Comparison of ENCODE assay signal across 8 cellular contexts in the genomic region with DNA sequence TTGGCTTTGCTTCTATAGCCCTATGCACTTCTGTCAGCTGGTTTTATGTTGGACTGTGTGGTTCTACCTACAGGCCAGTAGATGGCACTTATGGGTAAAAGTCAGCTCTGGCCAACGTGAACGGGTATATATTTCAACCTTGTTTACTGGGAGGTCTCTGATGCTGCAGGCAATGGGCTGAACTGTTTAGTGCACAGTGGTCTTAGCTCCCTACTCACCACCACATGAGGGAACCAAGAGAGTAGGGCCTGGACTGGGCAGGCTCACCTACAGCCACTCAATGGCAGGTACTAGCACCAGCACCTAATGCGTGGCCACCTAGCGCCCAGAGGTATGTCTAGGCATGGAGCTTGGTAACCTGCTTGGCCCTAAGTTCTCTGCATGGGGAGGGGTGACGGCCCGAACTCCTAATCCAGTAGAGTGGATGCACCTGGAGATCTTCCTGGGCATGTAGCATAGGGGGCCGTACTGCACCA.
DNase-seq lines count a peak whose midpoint lies in the region; ATAC-seq, FAIRE-seq and TF ChIP-seq lines count a peak whose summit lies in the region.

No MANE protein-coding gene starts in this region.

- H2AFZ ChIP-seq in H1 (ENCODE audit: low read length) (no peak overlapping the region), smooth muscle cell (ENCODE audit: low read depth) (no peak overlapping the region)

- TF ChIP-seq RAD21 in H1 (IDR thresholded peaks at IDR 0.05 in 1 of 2, conservative IDR thresholded peaks at IDR 0.05 in 1 of 2; ENCODE audit: low read depth in 2 of 2, low read length in 2 of 2): peak; percentile 71 to 83

- H3K56ac ChIP-seq in H1 (replicated peaks; ENCODE audit: insufficient read length, low read depth, low read length): no peak overlapping the region

- H4K5ac ChIP-seq in H1 (ENCODE audit: insufficient read length, low read depth, low read length): no peak overlapping the region

- H3K4me2 ChIP-seq in H1 (ENCODE audit: insufficient read depth in 1 of 2, low read depth in 2 of 2, low read length in 2 of 2) (no peak overlapping the region), smooth muscle cell (no peak overlapping the region)

- no peak overlapping the region for H3K18ac ChIP-seq in H1 (ENCODE audit: extremely low read depth, low read length)

- no peak overlapping the region; the same call in 1 of the 2 replicates for H2BK12ac ChIP-seq in H1 (ENCODE audit: low read depth, low read length)

- no peak overlapping the region for H2BK120ac ChIP-seq in H1 (replicated peaks; ENCODE audit: low read depth, low read length)

- peak overlapping the region; percentile 49 for H3K4ac ChIP-seq in H1 (replicated peaks; ENCODE audit: insufficient read length, low read depth, low read length)

- peak; percentile 91 for ATAC-seq in GM18867 (IDR thresholded peaks at IDR 0.05; ENCODE audit: unreplicated experiment)
- peak; percentile 74 for ATAC-seq in HG03045 (IDR thresholded peaks at IDR 0.05; ENCODE audit: unreplicated experiment)

- H4K8ac ChIP-seq in H1 (ENCODE audit: extremely low read depth, insufficient read depth, low read length): no peak overlapping the region

- TF ChIP-seq POLR2A in H1 (IDR thresholded peaks at IDR 0.05; ENCODE audit: control extremely low read depth in 1 of 2, low read depth in 2 of 2, low read length in 2 of 2): no peak

- no peak for DNase-seq in BJ (ENCODE audit: low read depth)
- peak; percentile 10 for DNase-seq in NCI-H2171 (lab: John Stamatoyannopoulos, UW)
- DNase-seq in H1 (ENCODE audit: low read depth in 1 of 2, low spot score in 2 of 2): peak in 1 of 2 experiments; percentile 52
- DNase-seq in smooth muscle cell (lab: John Stamatoyannopoulos, UW; ENCODE audit: unreplicated experiment): no peak
- DNase-seq in DMS153 (lab: John Stamatoyannopoulos, UW): no peak
- no peak for DNase-seq in GOT3 (lab: John Stamatoyannopoulos, UW)

- H3K14ac ChIP-seq in H1 (ENCODE audit: insufficient read length): no peak overlapping the region

- no peaks in the 10 kb centered on the region for H3K79me1 ChIP-seq in H1 (ENCODE audit: low read depth, low read length)

- WGBS in H1 (ENCODE audit: extremely low coverage in 1 of 2, insufficient coverage in 1 of 2, insufficient read length in 1 of 2, insufficient replicate concordance in 2 of 2, low coverage in 1 of 2, low lambda C conversion rate in 2 of 2, missing lambda C conversion rate in 1 of 2), 2 experiments: 75% methylated on average over 7 of the region's 7 CpGs; no CpG with 5 or more reads in 1 of the 2 experiments
- 69% methylated on average over 7 of the region's 7 CpGs for WGBS in smooth muscle cell (ENCODE audit: low lambda C conversion rate)

- no peaks in the 10 kb centered on the region for H4K20me1 ChIP-seq in H1 (replicated peaks in 1 of 2; ENCODE audit: control insufficient read depth in 1 of 2, insufficient read depth in 2 of 2, low read length in 2 of 2)
- H4K20me1 ChIP-seq in smooth muscle cell (ENCODE audit: low read depth): no peaks in the 10 kb centered on the region

- no peak overlapping the region for H3K9ac ChIP-seq in H1 (replicated peaks in 1 of 4; ENCODE audit: extremely low read depth in 1 of 4, low read depth in 3 of 4, low read length in 3 of 4)
- H3K9ac ChIP-seq in smooth muscle cell (ENCODE audit: low read depth): no peak overlapping the region

- H3K9me3 ChIP-seq in H1 (ENCODE audit: insufficient read depth in 2 of 2, low read depth in 1 of 2, low read length in 1 of 2): no peaks in the 10 kb centered on the region
- no peaks in the 10 kb centered on the region for H3K9me3 ChIP-seq in smooth muscle cell (replicated peaks; ENCODE audit: low read depth)

- no peak for TF ChIP-seq EP300 in H1 (IDR thresholded peaks at IDR 0.05; ENCODE audit: borderline replicate concordance in 1 of 2, low read depth in 2 of 2, low read length in 2 of 2)

- peak; percentile 82 for FAIRE-seq in H1 (lab: Jason Lieb, UNC)

- H3K79me2 ChIP-seq in H1 (ENCODE audit: control insufficient read depth in 1 of 2, insufficient read depth in 2 of 2, low read length in 2 of 2) (no peaks in the 10 kb centered on the region), smooth muscle cell (ENCODE audit: low read depth) (no peaks in the 10 kb centered on the region)

- H2BK5ac ChIP-seq in H1 (ENCODE audit: low read depth, low read length): no peak overlapping the region

- H3K23ac ChIP-seq in H1 (ENCODE audit: insufficient read length): no peak overlapping the region

- H2AK5ac ChIP-seq in H1 (ENCODE audit: low read depth, low read length): no peak overlapping the region

- H3K4me3 ChIP-seq in BJ (ENCODE audit: low read depth, low read length) (no peak overlapping the region), H1 (ENCODE audit: extremely low read depth in 1 of 4, insufficient read depth in 2 of 4, low read depth in 3 of 4, low read length in 4 of 4) (no peak overlapping the region), smooth muscle cell (no peak overlapping the region)

- CTCF ChIA-PET in BJ (lab: Yijun Ruan, JAX) (interaction anchor here (0.6 to 1.1 kb wide), 5 partner anchors 9 to 597 kb away, joined by 3 to 4 read pairs (median 3); no protein-coding TSS in a partner anchor), H1 (lab: Charles Lee; ENCODE audit: partially characterized antibody) (interaction anchor here (0.6 to 2.2 kb wide), 29 partner anchors 9 to 1430 kb away, joined by 3 to 11 read pairs (median 3); no protein-coding TSS in a partner anchor)

- peak; percentile 58 for TF ChIP-seq CTCF in BJ (IDR thresholded peaks at IDR 0.05; ENCODE audit: insufficient read depth, low read depth, low read length)
- peak in 2 of 3 experiments; percentile 64 to 82; a peak in 3 of 4 replicates for TF ChIP-seq CTCF in H1 (IDR thresholded peaks at IDR 0.05; ENCODE audit: control extremely low read depth in 1 of 3, insufficient read depth in 1 of 3, low read depth in 1 of 3, low read length in 3 of 3)
- TF ChIP-seq CTCF in smooth muscle cell (IDR thresholded peaks at IDR 0.05; ENCODE audit: borderline replicate concordance, insufficient read depth, poor library complexity, severe bottlenecking): peak; percentile 45

- H3F3A ChIP-seq in smooth muscle cell (ENCODE audit: low read depth): no peaks in the 10 kb centered on the region

- no peak overlapping the region for H2BK15ac ChIP-seq in H1 (ENCODE audit: low read length)

- POLR2A ChIA-PET in BJ (lab: Charles Lee): no interaction called here
- POLR2A ChIA-PET in H1 (lab: Charles Lee; ENCODE audit: partially characterized antibody): no interaction called here

- peak overlapping the region; percentile 82 for H4K91ac ChIP-seq in H1 (replicated peaks; ENCODE audit: insufficient read length, low read length)

- H3K27ac ChIP-seq in H1 (ENCODE audit: low read depth, low read length): no peak overlapping the region
- no peak overlapping the region for H3K27ac ChIP-seq in smooth muscle cell (ENCODE audit: low read depth)

- no peaks in the 10 kb centered on the region for H3K23me2 ChIP-seq in H1 (ENCODE audit: low read depth, low read length)

- no peak overlapping the region for H2BK20ac ChIP-seq in H1 (ENCODE audit: low read length)

- H3K36me3 ChIP-seq in BJ (ENCODE audit: control insufficient read depth, insufficient read depth, low read length): no peaks in the 10 kb centered on the region; the same call in 1 of the 2 replicates
- no peaks in the 10 kb centered on the region for H3K36me3 ChIP-seq in H1 (ENCODE audit: control insufficient read depth in 2 of 4, insufficient read depth in 4 of 4, low read length in 3 of 4)
- no peaks in the 10 kb centered on the region for H3K36me3 ChIP-seq in smooth muscle cell (ENCODE audit: low read depth)

- H3K27me3 ChIP-seq in BJ (ENCODE audit: control insufficient read depth, insufficient read depth, low read length) (no peaks in the 10 kb centered on the region), H1 (replicated peaks in 1 of 4; ENCODE audit: control insufficient read depth in 3 of 4, extremely low read depth in 1 of 4, insufficient read depth in 3 of 4, low read length in 3 of 4) (no peaks in the 10 kb centered on the region), smooth muscle cell (ENCODE audit: low read depth) (no peaks in the 10 kb centered on the region)

- H3K4me1 ChIP-seq in H1 (replicated peaks in 1 of 4; ENCODE audit: control insufficient read depth in 3 of 4, insufficient read depth in 4 of 4, low read length in 3 of 4) (no peaks in the 10 kb centered on the region), smooth muscle cell (ENCODE audit: low read depth) (no peaks in the 10 kb centered on the region)

TF ChIP-seq in H1, 55 proteins besides CTCF, POLR2A, EP300 and RAD21:
- no peak for TF ChIP-seq GTF2F1 (IDR thresholded peaks at IDR 0.05; ENCODE audit: borderline replicate concordance, low read depth, low read length)
- no peak for TF ChIP-seq CHD1 (IDR thresholded peaks at IDR 0.05; ENCODE audit: low read depth, low read length)
- no peak for TF ChIP-seq SP4 (IDR thresholded peaks at IDR 0.05; ENCODE audit: low read length)
- no peak for TF ChIP-seq KDM4A (IDR thresholded peaks at IDR 0.05; ENCODE audit: low read depth, low read length, severe bottlenecking)
- TF ChIP-seq EZH2 (IDR thresholded peaks at IDR 0.05; ENCODE audit: low read depth, low read length, severe bottlenecking): no peak
- no peak for TF ChIP-seq RBBP5 (IDR thresholded peaks at IDR 0.05; ENCODE audit: borderline replicate concordance, low read depth, low read length)
- TF ChIP-seq, protein P1, sequence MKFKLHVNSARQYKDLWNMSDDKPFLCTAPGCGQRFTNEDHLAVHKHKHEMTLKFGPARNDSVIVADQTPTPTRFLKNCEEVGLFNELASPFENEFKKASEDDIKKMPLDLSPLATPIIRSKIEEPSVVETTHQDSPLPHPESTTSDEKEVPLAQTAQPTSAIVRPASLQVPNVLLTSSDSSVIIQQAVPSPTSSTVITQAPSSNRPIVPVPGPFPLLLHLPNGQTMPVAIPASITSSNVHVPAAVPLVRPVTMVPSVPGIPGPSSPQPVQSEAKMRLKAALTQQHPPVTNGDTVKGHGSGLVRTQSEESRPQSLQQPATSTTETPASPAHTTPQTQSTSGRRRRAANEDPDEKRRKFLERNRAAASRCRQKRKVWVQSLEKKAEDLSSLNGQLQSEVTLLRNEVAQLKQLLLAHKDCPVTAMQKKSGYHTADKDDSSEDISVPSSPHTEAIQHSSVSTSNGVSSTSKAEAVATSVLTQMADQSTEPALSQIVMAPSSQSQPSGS (IDR thresholded peaks at IDR 0.05; ENCODE audit: low read length): no peak
- TF ChIP-seq BACH1 (IDR thresholded peaks at IDR 0.05; ENCODE audit: low read length): no peak
- no peak for TF ChIP-seq NANOG (IDR thresholded peaks at IDR 0.05; ENCODE audit: insufficient read depth, low read depth, low read length, poor library complexity, severe bottlenecking)
- no peak for TF ChIP-seq JUND (IDR thresholded peaks at IDR 0.05; ENCODE audit: low read length)
- TF ChIP-seq YY1 (IDR thresholded peaks at IDR 0.05; ENCODE audit: low read depth, low read length): no peak
- no peak for TF ChIP-seq SIRT6 (IDR thresholded peaks at IDR 0.05; ENCODE audit: low read length)
- TF ChIP-seq CREB1 (IDR thresholded peaks at IDR 0.05): no peak
- TF ChIP-seq RXRA (IDR thresholded peaks at IDR 0.05; ENCODE audit: insufficient read depth, low read depth, low read length): no peak
